In the genomic region with DNA sequence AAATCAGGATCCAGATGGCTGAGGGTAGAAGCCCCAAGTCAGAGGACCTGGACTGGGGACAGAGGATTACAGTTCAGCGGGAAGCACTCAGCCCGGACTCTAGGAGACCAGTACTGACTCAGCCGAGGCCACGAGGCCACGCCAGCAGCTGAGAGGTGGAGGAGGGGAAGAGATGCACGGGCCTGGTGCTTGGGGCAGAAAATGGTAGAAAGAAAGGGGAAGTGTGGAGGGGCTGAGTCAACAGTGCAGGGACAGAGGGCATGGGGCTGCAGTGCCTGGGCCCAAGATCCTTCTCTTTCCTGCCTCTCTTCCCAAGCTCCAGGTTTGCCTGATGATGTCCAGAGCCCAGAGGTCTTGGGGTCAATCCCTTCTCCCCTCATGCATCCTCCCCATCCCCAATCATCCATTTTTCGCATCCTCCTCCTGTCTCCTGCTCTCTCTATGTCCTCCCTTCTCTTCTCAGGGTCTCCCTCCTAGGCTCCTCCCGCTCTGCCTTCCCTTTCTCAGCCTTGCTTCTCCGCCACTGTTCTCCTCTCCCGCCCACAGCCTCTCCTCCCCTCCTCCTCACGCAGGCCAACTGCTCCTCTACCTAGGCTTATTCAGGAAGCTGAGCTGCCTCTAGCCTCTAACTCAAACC, we compare ENCODE assay signal across 9 cellular contexts. TPM values are rescaled to one million over a fixed set of nuclear protein-coding genes. Genes with fewer than 3 reads are reported as not detected.
DNase-seq lines count a peak whose midpoint lies in the region; ATAC-seq and TF ChIP-seq lines count a peak whose summit lies in the region.
"Had no signal": no experiment of that assay in that cellular context is flagged by ENCODE, and none has a peak within 500 bp of the region (broad histone marks: within the 10 kb centered on the region; RNA-seq: fewer than 3 reads in every experiment).

No MANE protein-coding gene starts in this region.

- in situ Hi-C loops in GM13977 (cut with MboI; ENCODE audit: low pct_unique_long_range_greater_than_20kb, low sequenced_read_pairs, unreplicated experiment) = no loop called here

- H3K27ac Mint-ChIP-seq in endothelial cell (ENCODE audit: unreplicated experiment) = peak overlapping the region; percentile 99
- peak overlapping the region; percentile 67 for H3K27ac Mint-ChIP-seq in type B pancreatic cell

- H3K36me3 Mint-ChIP-seq in endothelial cell (ENCODE audit: low read depth, unreplicated experiment) = peaks cover 50% of the 10 kb centered on the region
- no peaks in the 10 kb centered on the region for H3K36me3 Mint-ChIP-seq in type B pancreatic cell

- H3K27ac ChIP-seq in mucosa of rectum (ENCODE audit: low read depth in 2 of 2, low read length in 2 of 2) = peak overlapping the region; percentile 36 to 56
- H3K27ac ChIP-seq: VCaP had no signal

- H3K4me1 Mint-ChIP-seq in endothelial cell (ENCODE audit: unreplicated experiment) (peaks cover 92% of the 10 kb centered on the region), type B pancreatic cell (ENCODE audit: unreplicated experiment) (peaks cover 66% of the 10 kb centered on the region)

- no peaks in the 10 kb centered on the region for H3K9me3 ChIP-seq in mucosa of rectum (ENCODE audit: control insufficient read depth in 2 of 2, low read length in 2 of 2)

- no peaks in the 10 kb centered on the region for H3K27me3 ChIP-seq in mucosa of rectum (ENCODE audit: control insufficient read depth in 2 of 2, insufficient read depth in 2 of 2, low read length in 2 of 2)

- H3K4me3 Mint-ChIP-seq in endothelial cell (ENCODE audit: unreplicated experiment) (peak overlapping the region; percentile 85), type B pancreatic cell (peak overlapping the region; percentile 14)

- peak overlapping the region in 1 of 2 donors; percentile 41 for H3K4me3 ChIP-seq in mucosa of rectum (ENCODE audit: low read length in 2 of 2)

- no peaks in the 10 kb centered on the region for H3K9me3 Mint-ChIP-seq in endothelial cell (ENCODE audit: unreplicated experiment)
- H3K9me3 Mint-ChIP-seq in type B pancreatic cell = no peaks in the 10 kb centered on the region

- peak; percentile 81 for DNase-seq in GM13977 (ENCODE audit: low spot score)
- DNase-seq in T1000 (lab: John Stamatoyannopoulos, UW) = peak; percentile 23
- no peak for DNase-seq in endothelial cell (ENCODE audit: low spot score)
- DNase-seq in type B pancreatic cell (ENCODE audit: extremely low spot score, unreplicated experiment) = no peak
- DNase-seq in NCI-H2081 treated with DMSO at 0.1 percent for 48 hours (lab: John Stamatoyannopoulos, UW) = no peak

- H3K27me3 Mint-ChIP-seq in endothelial cell (ENCODE audit: unreplicated experiment) (peaks cover 25% of the 10 kb centered on the region), type B pancreatic cell (no peaks in the 10 kb centered on the region)

- no peak overlapping the region for H3K9ac ChIP-seq in mucosa of rectum (ENCODE audit: low read depth in 1 of 2, low read length in 2 of 2)

- peaks cover 36 to 41% of the 10 kb centered on the region in 2 donors for H3K36me3 ChIP-seq in mucosa of rectum (ENCODE audit: control insufficient read depth in 2 of 2, insufficient read depth in 2 of 2, low read length in 2 of 2)

- ATAC-seq in HG03342 (IDR thresholded peaks at IDR 0.05; ENCODE audit: unreplicated experiment) (peak; percentile 72), HG02885 (IDR thresholded peaks at IDR 0.05; ENCODE audit: poor library complexity, unreplicated experiment) (no peak)

- peaks cover 57 to 64% of the 10 kb centered on the region in 2 donors for H3K4me1 ChIP-seq in mucosa of rectum (ENCODE audit: control insufficient read depth in 2 of 2, insufficient read depth in 2 of 2, low read length in 2 of 2)

- TF ChIP-seq CTCF in GM13977 (IDR thresholded peaks at IDR 0.05; ENCODE audit: extremely low read depth, insufficient read depth, missing control alignments) (no peak), endothelial cell (IDR thresholded peaks at IDR 0.05; ENCODE audit: unreplicated experiment) (no peak), type B pancreatic cell (conservative IDR thresholded peaks at IDR 0.05) (no peak)

RNA-seq across cellular contexts. Expression of a gene that starts 7.7 kb away (rescaled TPM):
- 244 TPM for total RNA-seq in endothelial cell (ENCODE audit: unreplicated experiment)
- 46.4 and 80.6 TPM in 2 replicates for total RNA-seq in type B pancreatic cell (ENCODE audit: low replicate concordance)

RNA-seq across cellular contexts. Expression of a gene that starts 29.2 kb away (rescaled TPM):
- total RNA-seq in endothelial cell (ENCODE audit: unreplicated experiment) = not detected
- not detected in 2 replicates for total RNA-seq in type B pancreatic cell (ENCODE audit: low replicate concordance)

RNA-seq across cellular contexts. Expression of a gene that starts 36.4 kb away (rescaled TPM):
- total RNA-seq in endothelial cell (ENCODE audit: unreplicated experiment) (42.6 TPM), type B pancreatic cell (ENCODE audit: low replicate concordance) (42.5 and 57.8 TPM in 2 replicates)

RNA-seq across cellular contexts. Expression of a gene that starts 50.1 kb away (rescaled TPM):
- total RNA-seq in endothelial cell (ENCODE audit: unreplicated experiment) = 340 TPM
- 223 and 248 TPM in 2 replicates for total RNA-seq in type B pancreatic cell (ENCODE audit: low replicate concordance)

RNA-seq across cellular contexts. Expression of a gene that starts 59.5 kb away (rescaled TPM):
- total RNA-seq in endothelial cell (ENCODE audit: unreplicated experiment) (69.2 TPM), type B pancreatic cell (ENCODE audit: low replicate concordance) (35.3 and 45.4 TPM in 2 replicates)

Comparison
In these comparisons a context has a peak if more than half of its experiments do, and no peak if none do; other contexts are left out.
1. DNase-seq: peak in GM13977 (single experiment) and T1000 (single experiment); none in endothelial cell (single experiment), type B pancreatic cell (single experiment) and NCI-H2081 treated with DMSO at 0.1 percent for 48 hours (single experiment).